In the genomic region with DNA sequence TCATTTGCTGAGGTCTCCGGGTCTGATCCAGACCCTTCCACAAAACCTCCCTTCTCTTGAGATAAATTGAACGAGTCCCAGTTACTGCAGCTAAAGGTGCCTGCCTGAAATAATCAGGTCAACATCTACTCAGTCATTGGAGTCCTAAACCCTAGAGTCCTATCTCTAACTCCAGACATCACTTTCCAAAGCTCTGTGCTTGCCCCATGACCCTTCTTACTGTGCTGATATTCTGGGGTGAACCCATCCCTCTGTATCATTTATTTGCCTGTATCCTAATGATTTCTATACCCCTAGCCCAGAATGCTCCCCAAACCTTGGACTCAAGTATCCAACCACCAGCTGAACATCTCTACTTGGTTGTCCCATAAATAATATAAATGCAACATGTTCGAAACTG, we compare ENCODE assay signal across 8 cellular contexts.
"Had no signal": no experiment of that assay in that cellular context is flagged by ENCODE, and none has a peak within 500 bp of the region (broad histone marks: within the 10 kb centered on the region; RNA-seq: fewer than 3 reads in every experiment).

No MANE protein-coding gene starts in this region.

- H3K27ac ChIP-seq: HL-60 had no signal

- H3K4me3 Mint-ChIP-seq: GM23338, H9, HFFc6, IgD-negative memory B cell had no signal

- DNase-seq: H9, HFFc6, KG1 had no signal

- H3K4me3 ChIP-seq: GM23338 had no signal

- H3K27ac Mint-ChIP-seq: GM23338, H9, HFFc6 had no signal

- H3K4me1 Mint-ChIP-seq: GM23338, H9 had no signal

- ATAC-seq: GM23338, HCT116, HepG2 had no signal

- H3K27me3 Mint-ChIP-seq: IgD-negative memory B cell had no signal

- H3K9me3 Mint-ChIP-seq: HFFc6, IgD-negative memory B cell had no signal
